In genomic region chr3:53171109-53171453, GRCh38 we compare ENCODE assay signal across 1 cellular context.
TF ChIP-seq lines count a peak whose summit lies in the region.

No MANE protein-coding gene starts in this region.

TF ChIP-seq in GM23338, 12 proteins besides CTCF, POLR2A, EP300 and RAD21 (continued from another document):
- TF ChIP-seq ZNF462 (CRISPR knock-in tag; IDR thresholded peaks at IDR 0.05) (no peak), STAT1 (IDR thresholded peaks at IDR 0.05; ENCODE audit: unreplicated experiment) (no peak), POLR2AphosphoS5 (IDR thresholded peaks at IDR 0.05; ENCODE audit: low read depth) (no peak), NANOG (IDR thresholded peaks at IDR 0.05; ENCODE audit: borderline replicate concordance) (no peak), EZH2phosphoT487 (IDR thresholded peaks at IDR 0.05; ENCODE audit: unreplicated experiment) (no peak)
